In the genomic region with DNA sequence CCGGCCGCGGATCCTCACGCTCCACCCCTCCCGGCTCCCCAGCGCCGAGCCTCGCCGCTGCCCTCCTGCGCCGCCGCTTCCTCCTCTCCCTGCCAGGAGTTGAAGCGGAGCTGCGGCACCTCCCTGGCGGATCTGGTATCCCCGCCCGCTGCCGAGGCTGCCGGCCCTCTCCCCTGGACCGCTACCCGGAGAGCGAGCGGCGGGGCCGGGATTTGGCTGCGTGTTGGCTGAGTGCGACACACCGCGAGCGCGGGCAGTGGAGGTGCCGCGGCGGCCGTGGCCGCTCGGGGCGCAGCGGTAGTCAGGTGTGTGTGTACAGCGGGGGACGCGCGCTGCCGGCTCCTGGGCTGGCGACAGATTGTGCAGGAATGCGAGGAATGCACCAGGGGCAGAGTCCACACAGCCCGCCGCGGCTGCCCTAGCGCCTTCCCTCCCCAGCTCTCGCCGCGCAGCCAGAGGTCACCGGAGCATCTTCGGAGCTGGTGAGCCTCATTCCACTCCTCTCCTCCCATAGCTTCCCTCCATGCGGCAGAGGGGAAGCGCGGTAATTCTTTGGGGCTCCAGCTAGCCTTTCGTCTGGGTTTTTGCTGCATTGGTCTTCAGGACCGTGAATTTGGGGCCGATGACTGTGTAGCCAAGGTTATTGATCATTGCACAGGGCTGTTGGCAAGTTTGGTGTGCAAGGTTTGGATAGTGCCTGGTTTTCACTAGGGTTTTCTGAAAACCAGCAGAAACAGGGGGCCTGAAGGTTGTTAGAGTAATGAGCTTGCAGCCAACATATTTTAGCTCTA, we compare ENCODE assay signal across 8 cellular contexts. TPM values are rescaled to one million over a fixed set of nuclear protein-coding genes. Genes with fewer than 3 reads are reported as not detected.
A peak's percentile ranks its signal among the peaks of the same experiment; 100 is the strongest.
DNase-seq lines count a peak whose midpoint lies in the region; ATAC-seq and TF ChIP-seq lines count a peak whose summit lies in the region.

No MANE protein-coding gene starts in this region.

- H3K27ac Mint-ChIP-seq in type B pancreatic cell: peak overlapping the region; percentile 92

- H3K4me3 Mint-ChIP-seq in type B pancreatic cell: peak overlapping the region; percentile 97

- no peaks in the 10 kb centered on the region for H3K27me3 Mint-ChIP-seq in type B pancreatic cell

- intact Hi-C loops in head of caudate nucleus (cut with DNase I): loop anchor here (5.0 to 10.0 kb wide), 3 partner anchors 264 to 289 kb away; no protein-coding TSS in a partner anchor

- peak; percentile 57 for ATAC-seq in GM19324 (IDR thresholded peaks at IDR 0.05; ENCODE audit: low FRiP score, unreplicated experiment)
- peak; percentile 46 for ATAC-seq in HG03439 (IDR thresholded peaks at IDR 0.05; ENCODE audit: unreplicated experiment)

- DNase-seq in COR-L47 (lab: John Stamatoyannopoulos, UW): peak; percentile 62
- peak; percentile 77 for DNase-seq in OCI-M1 (lab: John Stamatoyannopoulos, UW)
- peak; percentile 66 for DNase-seq in activated naive CD4-positive, alpha-beta T cell treated with anti-CD3 and anti-CD28 coated beads, Interleukin-2, amount 50 U/mL, for 16 hours
- DNase-seq in head of caudate nucleus: peak; percentile 30 to 82 (median 68)
- peak; percentile 74 for DNase-seq in occipital lobe (lab: John Stamatoyannopoulos, UW)
- DNase-seq in type B pancreatic cell (ENCODE audit: extremely low spot score, unreplicated experiment): peak; percentile 86

- peak; percentile 65 for TF ChIP-seq CTCF in type B pancreatic cell (conservative IDR thresholded peaks at IDR 0.05)

- H3K36me3 Mint-ChIP-seq in type B pancreatic cell: no peaks in the 10 kb centered on the region

- H3K4me1 Mint-ChIP-seq in type B pancreatic cell (ENCODE audit: unreplicated experiment): peaks cover 32% of the 10 kb centered on the region

- H3K9me3 Mint-ChIP-seq in type B pancreatic cell: no peaks in the 10 kb centered on the region

RNA-seq across cellular contexts. Expression of a gene that starts 1.3 kb away (rescaled TPM):
- total RNA-seq in occipital lobe (112 TPM), type B pancreatic cell (ENCODE audit: low replicate concordance) (49.0 and 73.6 TPM in 2 replicates)

RNA-seq across cellular contexts. Expression of a gene that starts 1.5 kb away (rescaled TPM):
- total RNA-seq in occipital lobe: 25.7 TPM
- 0.69 and 3.1 TPM in 2 replicates for total RNA-seq in type B pancreatic cell (ENCODE audit: low replicate concordance)

Comparison
In these comparisons a context has a peak if more than half of its experiments do, and no peak if none do; other contexts are left out.
1. Peak in every context shown above with its lines: DNase-seq and ATAC-seq.